Comparison of ENCODE assay signal across 1 cellular context in genomic region chr12:49111206-49111605, GRCh38.
TF ChIP-seq lines count a peak whose summit lies in the region.

No MANE protein-coding gene starts in this region.

TF ChIP-seq in endothelial cell of umbilical vein, 7 proteins besides CTCF, POLR2A, EP300 and RAD21:
- TF ChIP-seq JUN (IDR thresholded peaks at IDR 0.05; ENCODE audit: borderline replicate concordance, insufficient read depth, insufficient read length, low read depth): no peak
